In the genomic region with DNA sequence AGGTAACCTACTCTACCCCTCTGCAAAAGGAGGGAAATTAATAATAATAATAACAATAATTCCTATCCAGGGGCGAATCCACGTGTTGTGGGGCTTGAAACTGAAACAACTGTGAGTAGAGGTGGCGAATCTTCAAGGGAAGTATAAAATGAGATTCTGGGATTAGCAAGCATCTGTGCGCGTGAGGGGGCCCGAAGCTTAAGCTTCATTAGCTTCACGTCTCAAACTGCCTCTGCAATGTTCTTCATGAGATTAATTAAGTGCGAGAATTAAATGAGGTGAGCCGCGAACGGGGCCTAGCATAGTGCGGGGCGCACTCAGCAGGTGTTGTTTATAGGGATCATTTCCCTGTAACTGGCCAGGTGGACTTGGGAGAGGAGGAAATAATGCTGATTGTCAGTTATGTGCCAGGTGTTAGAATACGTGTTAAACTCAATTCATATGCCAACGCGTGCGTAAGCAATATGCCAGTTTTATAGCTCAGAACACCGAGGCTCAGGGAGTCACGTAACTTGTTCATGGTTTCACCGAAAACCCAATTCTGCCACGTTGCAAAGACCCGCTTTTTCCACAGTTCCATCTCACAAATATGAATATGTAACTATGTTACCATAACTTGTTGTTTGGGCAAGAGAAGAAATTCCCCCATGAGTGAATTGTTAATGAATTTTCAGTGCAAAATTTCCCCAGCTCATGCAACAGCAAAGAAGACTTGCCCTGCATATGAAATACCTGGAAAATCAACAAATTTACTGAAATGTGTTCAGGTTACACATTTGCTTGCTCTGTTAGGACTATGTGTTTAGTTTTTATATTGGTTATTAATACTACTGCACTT, we compare ENCODE assay signal across 8 cellular contexts. TPM values are rescaled to one million over a fixed set of nuclear protein-coding genes. Genes with fewer than 3 reads are reported as not detected.
DNase-seq lines count a peak whose midpoint lies in the region; ATAC-seq and TF ChIP-seq lines count a peak whose summit lies in the region.

No MANE protein-coding gene starts in this region.

- DNase-seq in cardiac muscle cell (ENCODE audit: low read depth in 1 of 2, low spot score in 1 of 2) (no peak), Right ventricle myocardium inferior (ENCODE audit: missing footprints) (no peak), NCI-H2171 treated with DMSO at 0.1 percent for 48 hours (lab: John Stamatoyannopoulos, UW) (peak; percentile 68), breast epithelium (ENCODE audit: low spot score in 2 of 2) (no peak), HuH-7.5 (ENCODE audit: low spot score) (no peak), NCI-H1930 (lab: John Stamatoyannopoulos, UW) (no peak)
- DNase-seq in activated CD4-positive, CD25-positive, alpha-beta regulatory T cell (lab: John Stamatoyannopoulos, UW): no peak

- peaks cover 95% of the 10 kb centered on the region for H3K27me3 ChIP-seq in cardiac muscle cell
- no peaks in the 10 kb centered on the region for H3K27me3 ChIP-seq in breast epithelium
- H3K27me3 ChIP-seq in mucosa of rectum (ENCODE audit: control insufficient read depth in 2 of 2, insufficient read depth in 2 of 2, low read length in 2 of 2): no peaks in the 10 kb centered on the region

- no peak for TF ChIP-seq CTCF in cardiac muscle cell (IDR thresholded peaks at IDR 0.05; ENCODE audit: low read depth, low read length)
- TF ChIP-seq CTCF in breast epithelium (IDR thresholded peaks at IDR 0.05): no peak

- intact Hi-C loops in Right ventricle myocardium inferior (cut with DNase I): no loop called here
- intact Hi-C loops in breast epithelium (cut with DNase I; ENCODE audit: low total_unique reads): no loop called here

- H3K4me1 ChIP-seq in cardiac muscle cell (ENCODE audit: low read depth) (no peaks in the 10 kb centered on the region), breast epithelium (no peaks in the 10 kb centered on the region), mucosa of rectum (ENCODE audit: control insufficient read depth in 2 of 2, insufficient read depth in 2 of 2, low read length in 2 of 2) (peaks cover 9 to 17% of the 10 kb centered on the region in 2 donors)

- peak overlapping the region; percentile 54 for H3K4me3 ChIP-seq in cardiac muscle cell
- peak overlapping the region; percentile 80 to 93 (median 80) for H3K4me3 ChIP-seq in breast epithelium
- peak overlapping the region; percentile 84 to 86 for H3K4me3 ChIP-seq in mucosa of rectum (ENCODE audit: low read length in 2 of 2)

- H3K36me3 ChIP-seq in cardiac muscle cell (no peaks in the 10 kb centered on the region), breast epithelium (no peaks in the 10 kb centered on the region), mucosa of rectum (ENCODE audit: control insufficient read depth in 2 of 2, insufficient read depth in 2 of 2, low read length in 2 of 2) (no peaks in the 10 kb centered on the region)

- peak overlapping the region; percentile 89 to 96 for H3K9ac ChIP-seq in mucosa of rectum (ENCODE audit: low read depth in 1 of 2, low read length in 2 of 2)

- no peaks in the 10 kb centered on the region for H3K9me3 ChIP-seq in cardiac muscle cell (ENCODE audit: low read depth)
- no peaks in the 10 kb centered on the region for H3K9me3 ChIP-seq in breast epithelium
- H3K9me3 ChIP-seq in mucosa of rectum (ENCODE audit: control insufficient read depth in 2 of 2, low read length in 2 of 2): no peaks in the 10 kb centered on the region

- TF ChIP-seq POLR2A in breast epithelium (IDR thresholded peaks at IDR 0.05): no peak

- no peak for ATAC-seq in Right ventricle myocardium inferior

- H3K27ac ChIP-seq in cardiac muscle cell (no peak overlapping the region), breast epithelium (peak overlapping the region in 1 of 2 donors; percentile 87), mucosa of rectum (ENCODE audit: low read depth in 2 of 2, low read length in 2 of 2) (peak overlapping the region; percentile 97 to 99)

RNA-seq across cellular contexts. Expression of a gene that starts 30.3 kb away (rescaled TPM):
- total RNA-seq in cardiac muscle cell (139 and 183 TPM in 2 replicates), Right ventricle myocardium inferior (121 TPM), breast epithelium (100 to 1,000 TPM; 122 to 176 (median 155) TPM)
- 223 and 252 TPM in 2 replicates for polyA plus RNA-seq in cardiac muscle cell

RNA-seq across cellular contexts. Expression of a gene that starts 57.0 kb away (rescaled TPM):
- 6.8 and 9.0 TPM in 2 replicates for total RNA-seq in cardiac muscle cell
- polyA plus RNA-seq in cardiac muscle cell: 11.6 and 17.2 TPM in 2 replicates
- total RNA-seq in Right ventricle myocardium inferior: 13.1 TPM
- 10 to 100 TPM; 17.8 to 22.9 (median 21.4) TPM for total RNA-seq in breast epithelium
